In the genomic region with DNA sequence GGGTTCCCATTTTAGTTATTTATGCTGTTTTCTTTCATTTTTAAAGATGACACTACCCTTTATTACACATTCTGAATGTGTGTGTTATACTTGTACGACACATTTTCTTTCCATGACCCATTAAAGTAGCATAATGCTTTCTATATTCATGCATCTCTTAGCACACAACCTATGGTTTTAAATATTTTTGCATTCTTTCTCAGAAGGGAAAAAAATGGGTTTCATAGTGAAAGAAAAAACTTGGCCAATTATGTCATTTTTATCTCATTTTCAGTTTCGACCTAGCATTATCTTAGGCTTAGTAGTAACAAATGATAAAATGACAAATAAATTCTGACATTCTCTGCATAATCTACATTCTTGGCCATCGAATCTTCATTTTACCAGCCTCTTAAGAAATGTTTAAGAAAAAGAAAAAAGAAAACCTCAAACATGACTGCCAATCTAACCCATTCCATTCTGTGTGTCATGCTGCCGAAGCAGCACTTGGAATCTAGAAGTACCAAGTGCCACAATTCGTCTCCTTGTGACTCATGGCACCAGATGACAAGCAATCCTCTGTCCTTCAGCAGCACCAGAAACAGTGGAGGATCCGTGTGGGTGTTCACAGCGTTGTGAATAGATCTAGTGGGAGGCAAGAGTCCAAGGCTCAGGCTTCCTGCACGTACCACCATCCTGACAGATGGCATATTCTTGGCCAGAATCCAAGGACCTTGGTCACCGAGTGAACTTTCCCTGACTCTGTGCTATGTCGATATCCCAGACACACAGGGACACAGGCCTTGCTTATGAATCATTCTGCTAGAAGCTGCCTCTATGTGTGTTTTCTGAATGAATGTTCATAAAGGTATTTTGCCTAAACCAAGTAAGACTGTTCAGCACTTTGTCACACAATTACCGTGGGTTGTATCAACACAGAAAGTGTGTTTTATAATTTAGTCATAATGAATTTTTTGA, we compare ENCODE assay signal across 1 cellular context.
TF ChIP-seq lines count a peak whose summit lies in the region.

No MANE protein-coding gene starts in this region.

TF ChIP-seq in HepG2, 621 proteins besides CTCF, POLR2A, EP300 and RAD21 (continued from another document and continues in another):
- TF ChIP-seq, protein P1, sequence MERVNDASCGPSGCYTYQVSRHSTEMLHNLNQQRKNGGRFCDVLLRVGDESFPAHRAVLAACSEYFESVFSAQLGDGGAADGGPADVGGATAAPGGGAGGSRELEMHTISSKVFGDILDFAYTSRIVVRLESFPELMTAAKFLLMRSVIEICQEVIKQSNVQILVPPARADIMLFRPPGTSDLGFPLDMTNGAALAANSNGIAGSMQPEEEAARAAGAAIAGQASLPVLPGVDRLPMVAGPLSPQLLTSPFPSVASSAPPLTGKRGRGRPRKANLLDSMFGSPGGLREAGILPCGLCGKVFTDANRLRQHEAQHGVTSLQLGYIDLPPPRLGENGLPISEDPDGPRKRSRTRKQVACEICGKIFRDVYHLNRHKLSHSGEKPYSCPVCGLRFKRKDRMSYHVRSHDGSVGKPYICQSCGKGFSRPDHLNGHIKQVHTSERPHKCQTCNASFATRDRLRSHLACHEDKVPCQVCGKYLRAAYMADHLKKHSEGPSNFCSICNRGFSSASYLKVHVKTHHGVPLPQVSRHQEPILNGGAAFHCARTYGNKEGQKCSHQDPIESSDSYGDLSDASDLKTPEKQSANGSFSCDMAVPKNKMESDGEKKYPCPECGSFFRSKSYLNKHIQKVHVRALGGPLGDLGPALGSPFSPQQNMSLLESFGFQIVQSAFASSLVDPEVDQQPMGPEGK (CRISPR knock-in tag; IDR thresholded peaks at IDR 0.05), result peak; percentile 44
- TF ChIP-seq ZNF564 (CRISPR knock-in tag; IDR thresholded peaks at IDR 0.05) (no peak), ZNF33B (CRISPR knock-in tag; IDR thresholded peaks at IDR 0.05) (no peak), DPF2 (CRISPR knock-in tag; IDR thresholded peaks at IDR 0.05; ENCODE audit: borderline replicate concordance, low read depth) (peak; percentile 51; the same call in 1 of the 2 replicates), ZNF337 (CRISPR knock-in tag; IDR thresholded peaks at IDR 0.05; ENCODE audit: borderline replicate concordance, low read depth) (0 out of 2 replicates have a peak, but pooled peaks have one; percentile 33), FOXK2 (IDR thresholded peaks at IDR 0.05) (peak; percentile 33; the same call in 1 of the 2 replicates), KDM3A (CRISPR knock-in tag; IDR thresholded peaks at IDR 0.05; ENCODE audit: low read depth) (peak; percentile 90), BORCS8-MEF2B (CRISPR knock-in tag; IDR thresholded peaks at IDR 0.05) (0 out of 2 replicates have a peak, but pooled peaks have one; percentile 61), ZNF678 (CRISPR knock-in tag; IDR thresholded peaks at IDR 0.05) (no peak), ZNF543 (CRISPR knock-in tag; IDR thresholded peaks at IDR 0.05) (no peak), ZNF674 (CRISPR knock-in tag; IDR thresholded peaks at IDR 0.05; ENCODE audit: low read depth) (no peak), POLR2AphosphoS5 (IDR thresholded peaks at IDR 0.05; ENCODE audit: low read depth, low read length) (peak; percentile 59; the same call in 1 of the 2 replicates), ZC3H4 (CRISPR knock-in tag; IDR thresholded peaks at IDR 0.05; ENCODE audit: borderline replicate concordance) (no peak), ZNF878 (CRISPR knock-in tag; IDR thresholded peaks at IDR 0.05) (peak; percentile 26; the same call in 1 of the 2 replicates), SALL1 (CRISPR knock-in tag; IDR thresholded peaks at IDR 0.05) (peak; percentile 100), FOXA1 (IDR thresholded peaks at IDR 0.05) (no peak), FOXA1 (CRISPR knock-in tag; IDR thresholded peaks at IDR 0.05) (peak; percentile 57; the same call in 1 of the 2 replicates), ZNF747 (CRISPR knock-in tag; IDR thresholded peaks at IDR 0.05; ENCODE audit: borderline replicate concordance) (no peak), MBNL3 (CRISPR knock-in tag; conservative IDR thresholded peaks at IDR 0.05) (no peak), ZNF761 (CRISPR knock-in tag; conservative IDR thresholded peaks at IDR 0.05) (no peak), MIXL1 (CRISPR knock-in tag; IDR thresholded peaks at IDR 0.05) (peak; percentile 45; the same call in 1 of the 2 replicates), ZNF746 (CRISPR knock-in tag; IDR thresholded peaks at IDR 0.05) (no peak), NFKBIZ (CRISPR knock-in tag; IDR thresholded peaks at IDR 0.05) (peak; percentile 74; the same call in 1 of the 2 replicates), NPAS2 (CRISPR knock-in tag; IDR thresholded peaks at IDR 0.05; ENCODE audit: borderline replicate concordance) (no peak), PHF20 (CRISPR knock-in tag; IDR thresholded peaks at IDR 0.05) (no peak), ZSCAN31 (CRISPR knock-in tag; IDR thresholded peaks at IDR 0.05; ENCODE audit: low read depth) (no peak)
- TF ChIP-seq, protein P2, sequence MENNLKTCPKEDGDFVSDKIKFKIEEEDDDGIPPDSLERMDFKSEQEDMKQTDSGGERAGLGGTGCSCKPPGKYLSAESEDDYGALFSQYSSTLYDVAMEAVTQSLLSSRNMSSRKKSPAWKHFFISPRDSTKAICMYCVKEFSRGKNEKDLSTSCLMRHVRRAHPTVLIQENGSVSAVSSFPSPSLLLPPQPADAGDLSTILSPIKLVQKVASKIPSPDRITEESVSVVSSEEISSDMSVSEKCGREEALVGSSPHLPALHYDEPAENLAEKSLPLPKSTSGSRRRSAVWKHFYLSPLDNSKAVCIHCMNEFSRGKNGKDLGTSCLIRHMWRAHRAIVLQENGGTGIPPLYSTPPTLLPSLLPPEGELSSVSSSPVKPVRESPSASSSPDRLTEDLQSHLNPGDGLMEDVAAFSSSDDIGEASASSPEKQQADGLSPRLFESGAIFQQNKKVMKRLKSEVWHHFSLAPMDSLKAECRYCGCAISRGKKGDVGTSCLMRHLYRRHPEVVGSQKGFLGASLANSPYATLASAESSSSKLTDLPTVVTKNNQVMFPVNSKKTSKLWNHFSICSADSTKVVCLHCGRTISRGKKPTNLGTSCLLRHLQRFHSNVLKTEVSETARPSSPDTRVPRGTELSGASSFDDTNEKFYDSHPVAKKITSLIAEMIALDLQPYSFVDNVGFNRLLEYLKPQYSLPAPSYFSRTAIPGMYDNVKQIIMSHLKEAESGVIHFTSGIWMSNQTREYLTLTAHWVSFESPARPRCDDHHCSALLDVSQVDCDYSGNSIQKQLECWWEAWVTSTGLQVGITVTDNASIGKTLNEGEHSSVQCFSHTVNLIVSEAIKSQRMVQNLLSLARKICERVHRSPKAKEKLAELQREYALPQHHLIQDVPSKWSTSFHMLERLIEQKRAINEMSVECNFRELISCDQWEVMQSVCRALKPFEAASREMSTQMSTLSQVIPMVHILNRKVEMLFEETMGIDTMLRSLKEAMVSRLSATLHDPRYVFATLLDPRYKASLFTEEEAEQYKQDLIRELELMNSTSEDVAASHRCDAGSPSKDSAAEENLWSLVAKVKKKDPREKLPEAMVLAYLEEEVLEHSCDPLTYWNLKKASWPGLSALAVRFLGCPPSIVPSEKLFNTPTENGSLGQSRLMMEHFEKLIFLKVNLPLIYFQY (CRISPR knock-in tag; IDR thresholded peaks at IDR 0.05; ENCODE audit: borderline replicate concordance), result 0 out of 2 replicates have a peak, but pooled peaks have one; percentile 36
- TF ChIP-seq, protein P3, sequence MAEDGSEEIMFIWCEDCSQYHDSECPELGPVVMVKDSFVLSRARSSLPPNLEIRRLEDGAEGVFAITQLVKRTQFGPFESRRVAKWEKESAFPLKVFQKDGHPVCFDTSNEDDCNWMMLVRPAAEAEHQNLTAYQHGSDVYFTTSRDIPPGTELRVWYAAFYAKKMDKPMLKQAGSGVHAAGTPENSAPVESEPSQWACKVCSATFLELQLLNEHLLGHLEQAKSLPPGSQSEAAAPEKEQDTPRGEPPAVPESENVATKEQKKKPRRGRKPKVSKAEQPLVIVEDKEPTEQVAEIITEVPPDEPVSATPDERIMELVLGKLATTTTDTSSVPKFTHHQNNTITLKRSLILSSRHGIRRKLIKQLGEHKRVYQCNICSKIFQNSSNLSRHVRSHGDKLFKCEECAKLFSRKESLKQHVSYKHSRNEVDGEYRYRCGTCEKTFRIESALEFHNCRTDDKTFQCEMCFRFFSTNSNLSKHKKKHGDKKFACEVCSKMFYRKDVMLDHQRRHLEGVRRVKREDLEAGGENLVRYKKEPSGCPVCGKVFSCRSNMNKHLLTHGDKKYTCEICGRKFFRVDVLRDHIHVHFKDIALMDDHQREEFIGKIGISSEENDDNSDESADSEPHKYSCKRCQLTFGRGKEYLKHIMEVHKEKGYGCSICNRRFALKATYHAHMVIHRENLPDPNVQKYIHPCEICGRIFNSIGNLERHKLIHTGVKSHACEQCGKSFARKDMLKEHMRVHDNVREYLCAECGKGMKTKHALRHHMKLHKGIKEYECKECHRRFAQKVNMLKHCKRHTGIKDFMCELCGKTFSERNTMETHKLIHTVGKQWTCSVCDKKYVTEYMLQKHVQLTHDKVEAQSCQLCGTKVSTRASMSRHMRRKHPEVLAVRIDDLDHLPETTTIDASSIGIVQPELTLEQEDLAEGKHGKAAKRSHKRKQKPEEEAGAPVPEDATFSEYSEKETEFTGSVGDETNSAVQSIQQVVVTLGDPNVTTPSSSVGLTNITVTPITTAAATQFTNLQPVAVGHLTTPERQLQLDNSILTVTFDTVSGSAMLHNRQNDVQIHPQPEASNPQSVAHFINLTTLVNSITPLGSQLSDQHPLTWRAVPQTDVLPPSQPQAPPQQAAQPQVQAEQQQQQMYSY (CRISPR knock-in tag; IDR thresholded peaks at IDR 0.05), result no peak
- TF ChIP-seq, protein P4, sequence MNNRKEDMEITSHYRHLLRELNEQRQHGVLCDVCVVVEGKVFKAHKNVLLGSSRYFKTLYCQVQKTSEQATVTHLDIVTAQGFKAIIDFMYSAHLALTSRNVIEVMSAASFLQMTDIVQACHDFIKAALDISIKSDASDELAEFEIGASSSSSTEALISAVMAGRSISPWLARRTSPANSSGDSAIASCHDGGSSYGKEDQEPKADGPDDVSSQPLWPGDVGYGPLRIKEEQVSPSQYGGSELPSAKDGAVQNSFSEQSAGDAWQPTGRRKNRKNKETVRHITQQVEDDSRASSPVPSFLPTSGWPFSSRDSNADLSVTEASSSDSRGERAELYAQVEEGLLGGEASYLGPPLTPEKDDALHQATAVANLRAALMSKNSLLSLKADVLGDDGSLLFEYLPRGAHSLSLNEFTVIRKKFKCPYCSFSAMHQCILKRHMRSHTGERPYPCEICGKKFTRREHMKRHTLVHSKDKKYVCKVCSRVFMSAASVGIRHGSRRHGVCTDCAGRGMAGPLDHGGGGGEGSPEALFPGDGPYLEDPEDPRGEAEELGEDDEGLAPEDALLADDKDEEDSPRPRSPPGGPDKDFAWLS (CRISPR knock-in tag; IDR thresholded peaks at IDR 0.05; ENCODE audit: borderline replicate concordance), result no peak
- TF ChIP-seq, protein P5, sequence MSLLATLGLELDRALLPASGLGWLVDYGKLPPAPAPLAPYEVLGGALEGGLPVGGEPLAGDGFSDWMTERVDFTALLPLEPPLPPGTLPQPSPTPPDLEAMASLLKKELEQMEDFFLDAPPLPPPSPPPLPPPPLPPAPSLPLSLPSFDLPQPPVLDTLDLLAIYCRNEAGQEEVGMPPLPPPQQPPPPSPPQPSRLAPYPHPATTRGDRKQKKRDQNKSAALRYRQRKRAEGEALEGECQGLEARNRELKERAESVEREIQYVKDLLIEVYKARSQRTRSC (CRISPR knock-in tag; IDR thresholded peaks at IDR 0.05; ENCODE audit: low read depth), result no peak
- TF ChIP-seq, protein P6, sequence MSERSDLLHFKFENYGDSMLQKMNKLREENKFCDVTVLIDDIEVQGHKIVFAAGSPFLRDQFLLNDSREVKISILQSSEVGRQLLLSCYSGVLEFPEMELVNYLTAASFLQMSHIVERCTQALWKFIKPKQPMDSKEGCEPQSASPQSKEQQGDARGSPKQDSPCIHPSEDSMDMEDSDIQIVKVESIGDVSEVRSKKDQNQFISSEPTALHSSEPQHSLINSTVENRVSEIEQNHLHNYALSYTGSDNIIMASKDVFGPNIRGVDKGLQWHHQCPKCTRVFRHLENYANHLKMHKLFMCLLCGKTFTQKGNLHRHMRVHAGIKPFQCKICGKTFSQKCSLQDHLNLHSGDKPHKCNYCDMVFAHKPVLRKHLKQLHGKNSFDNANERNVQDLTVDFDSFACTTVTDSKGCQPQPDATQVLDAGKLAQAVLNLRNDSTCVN (CRISPR knock-in tag; IDR thresholded peaks at IDR 0.05; ENCODE audit: borderline replicate concordance), result peak; percentile 82; the same call in 1 of the 2 replicates
- TF ChIP-seq, protein P7, sequence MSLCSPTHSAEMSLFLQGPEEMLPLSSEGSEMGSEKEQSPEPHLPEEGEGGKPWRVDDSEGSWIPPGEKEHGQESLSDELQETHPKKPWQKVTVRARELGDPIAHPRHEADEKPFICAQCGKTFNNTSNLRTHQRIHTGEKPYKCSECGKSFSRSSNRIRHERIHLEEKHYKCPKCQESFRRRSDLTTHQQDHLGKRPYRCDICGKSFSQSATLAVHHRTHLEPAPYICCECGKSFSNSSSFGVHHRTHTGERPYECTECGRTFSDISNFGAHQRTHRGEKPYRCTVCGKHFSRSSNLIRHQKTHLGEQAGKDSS (CRISPR knock-in tag; IDR thresholded peaks at IDR 0.05; ENCODE audit: borderline replicate concordance, low read depth), result no peak
- TF ChIP-seq, protein P8, sequence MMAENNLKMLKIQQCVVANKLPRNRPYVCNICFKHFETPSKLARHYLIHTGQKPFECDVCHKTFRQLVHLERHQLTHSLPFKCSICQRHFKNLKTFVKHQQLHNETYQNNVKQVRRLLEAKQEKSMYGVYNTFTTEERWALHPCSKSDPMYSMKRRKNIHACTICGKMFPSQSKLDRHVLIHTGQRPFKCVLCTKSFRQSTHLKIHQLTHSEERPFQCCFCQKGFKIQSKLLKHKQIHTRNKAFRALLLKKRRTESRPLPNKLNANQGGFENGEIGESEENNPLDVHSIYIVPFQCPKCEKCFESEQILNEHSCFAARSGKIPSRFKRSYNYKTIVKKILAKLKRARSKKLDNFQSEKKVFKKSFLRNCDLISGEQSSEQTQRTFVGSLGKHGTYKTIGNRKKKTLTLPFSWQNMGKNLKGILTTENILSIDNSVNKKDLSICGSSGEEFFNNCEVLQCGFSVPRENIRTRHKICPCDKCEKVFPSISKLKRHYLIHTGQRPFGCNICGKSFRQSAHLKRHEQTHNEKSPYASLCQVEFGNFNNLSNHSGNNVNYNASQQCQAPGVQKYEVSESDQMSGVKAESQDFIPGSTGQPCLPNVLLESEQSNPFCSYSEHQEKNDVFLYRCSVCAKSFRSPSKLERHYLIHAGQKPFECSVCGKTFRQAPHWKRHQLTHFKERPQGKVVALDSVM (CRISPR knock-in tag; IDR thresholded peaks at IDR 0.05), result no peak
- TF ChIP-seq, protein P9, sequence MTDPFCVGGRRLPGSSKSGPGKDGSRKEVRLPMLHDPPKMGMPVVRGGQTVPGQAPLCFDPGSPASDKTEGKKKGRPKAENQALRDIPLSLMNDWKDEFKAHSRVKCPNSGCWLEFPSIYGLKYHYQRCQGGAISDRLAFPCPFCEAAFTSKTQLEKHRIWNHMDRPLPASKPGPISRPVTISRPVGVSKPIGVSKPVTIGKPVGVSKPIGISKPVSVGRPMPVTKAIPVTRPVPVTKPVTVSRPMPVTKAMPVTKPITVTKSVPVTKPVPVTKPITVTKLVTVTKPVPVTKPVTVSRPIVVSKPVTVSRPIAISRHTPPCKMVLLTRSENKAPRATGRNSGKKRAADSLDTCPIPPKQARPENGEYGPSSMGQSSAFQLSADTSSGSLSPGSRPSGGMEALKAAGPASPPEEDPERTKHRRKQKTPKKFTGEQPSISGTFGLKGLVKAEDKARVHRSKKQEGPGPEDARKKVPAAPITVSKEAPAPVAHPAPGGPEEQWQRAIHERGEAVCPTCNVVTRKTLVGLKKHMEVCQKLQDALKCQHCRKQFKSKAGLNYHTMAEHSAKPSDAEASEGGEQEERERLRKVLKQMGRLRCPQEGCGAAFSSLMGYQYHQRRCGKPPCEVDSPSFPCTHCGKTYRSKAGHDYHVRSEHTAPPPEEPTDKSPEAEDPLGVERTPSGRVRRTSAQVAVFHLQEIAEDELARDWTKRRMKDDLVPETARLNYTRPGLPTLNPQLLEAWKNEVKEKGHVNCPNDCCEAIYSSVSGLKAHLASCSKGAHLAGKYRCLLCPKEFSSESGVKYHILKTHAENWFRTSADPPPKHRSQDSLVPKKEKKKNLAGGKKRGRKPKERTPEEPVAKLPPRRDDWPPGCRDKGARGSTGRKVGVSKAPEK (CRISPR knock-in tag; IDR thresholded peaks at IDR 0.05; ENCODE audit: borderline replicate concordance), result peak; percentile 93; the same call in 1 of the 2 replicates
